In genomic region chr15:42490246-42490742, GRCh38 we compare ENCODE assay signal across 8 cellular contexts. TPM values are rescaled to one million over a fixed set of nuclear protein-coding genes. Genes with fewer than 3 reads are reported as not detected.
DNase-seq lines count a peak whose midpoint lies in the region; ATAC-seq and TF ChIP-seq lines count a peak whose summit lies in the region.

No MANE protein-coding gene starts in this region.

- no peaks in the 10 kb centered on the region for H3K27me3 Mint-ChIP-seq in Calu3 (ENCODE audit: unreplicated experiment)

- H3K4me3 ChIP-seq in WERI-Rb-1 (ENCODE audit: low read depth, low read length) = peak overlapping the region; percentile 80

- no peaks in the 10 kb centered on the region for H3K27me3 ChIP-seq in WERI-Rb-1 (ENCODE audit: insufficient read depth, low read depth, severe bottlenecking)

- TSS peak; percentile 56 for BruUV-seq in Calu3 (replicated peaks; lab: Mats Ljungman, UMichigan)

- no peaks in the 10 kb centered on the region for H3K9me3 ChIP-seq in WERI-Rb-1 (ENCODE audit: severe bottlenecking)

- peak overlapping the region; percentile 83 for H3K27ac ChIP-seq in WERI-Rb-1

- ATAC-seq in HG03135 (IDR thresholded peaks at IDR 0.05; ENCODE audit: unreplicated experiment) (peak; percentile 19), GM19328 (IDR thresholded peaks at IDR 0.05; ENCODE audit: unreplicated experiment) (no peak), GM19467 (IDR thresholded peaks at IDR 0.05; ENCODE audit: unreplicated experiment) (no peak), GM18861 (IDR thresholded peaks at IDR 0.05; ENCODE audit: unreplicated experiment) (no peak)

- H3K36me3 ChIP-seq in WERI-Rb-1 = no peaks in the 10 kb centered on the region

- peak overlapping the region; percentile 91 for H3K4me3 Mint-ChIP-seq in Calu3 (ENCODE audit: low read depth, unreplicated experiment)

- H3K36me3 Mint-ChIP-seq in Calu3 (ENCODE audit: insufficient read depth, unreplicated experiment) = peaks cover 22% of the 10 kb centered on the region

- no peaks in the 10 kb centered on the region for H3K9me3 Mint-ChIP-seq in Calu3 (ENCODE audit: low read depth, unreplicated experiment)

- peaks cover 13% of the 10 kb centered on the region for H3K4me1 Mint-ChIP-seq in Calu3 (ENCODE audit: low read depth, unreplicated experiment)

- peak overlapping the region; percentile 99 for H3K27ac Mint-ChIP-seq in Calu3 (ENCODE audit: unreplicated experiment)

- CTCF ChIA-PET in Calu3 (lab: Charles Lee) = no interaction called here

- intact Hi-C loops in Calu3 (cut with micrococcal nuclease; ENCODE audit: unreplicated experiment) = no loop called here

- DNase-seq in Calu3 = no peak
- DNase-seq in WERI-Rb-1 = no peak
- peak; percentile 28 for DNase-seq in germinal center (ENCODE audit: low spot score)
- DNase-seq in putamen (ENCODE audit: low spot score) = peak; percentile 49

- TF ChIP-seq CTCF in Calu3 (IDR thresholded peaks at IDR 0.05; ENCODE audit: unreplicated experiment) = no peak
- no peak for TF ChIP-seq CTCF in WERI-Rb-1 (IDR thresholded peaks at IDR 0.05; ENCODE audit: low read depth, low read length)

RNA-seq across cellular contexts. Expression of gene ZNF106, which starts 0.6 kb away (rescaled TPM):
- 26.4 and 34.7 TPM in 2 replicates for total RNA-seq in Calu3 (2022)

RNA-seq across cellular contexts. Expression of gene SNAP23, which starts 5.1 kb away (rescaled TPM):
- 53.7 and 54.8 TPM in 2 replicates for total RNA-seq in Calu3 (2022)

RNA-seq across cellular contexts. Expression of gene LRRC57, which starts 58.3 kb away (rescaled TPM):
- 9.2 and 13.7 TPM in 2 replicates for total RNA-seq in Calu3 (2022)

RNA-seq across cellular contexts. Expression of gene HAUS2, which starts 58.3 kb away (rescaled TPM):
- total RNA-seq in Calu3 (2022) = 10.7 and 11.7 TPM in 2 replicates

Comparison
In these comparisons a context has a peak if more than half of its experiments do, and no peak if none do; other contexts are left out.
1. DNase-seq: peak in germinal center (single experiment) and putamen (single experiment); none in Calu3 (single experiment) and WERI-Rb-1 (single experiment).